ENCODE assay signal across 9 cellular contexts in the genomic region with DNA sequence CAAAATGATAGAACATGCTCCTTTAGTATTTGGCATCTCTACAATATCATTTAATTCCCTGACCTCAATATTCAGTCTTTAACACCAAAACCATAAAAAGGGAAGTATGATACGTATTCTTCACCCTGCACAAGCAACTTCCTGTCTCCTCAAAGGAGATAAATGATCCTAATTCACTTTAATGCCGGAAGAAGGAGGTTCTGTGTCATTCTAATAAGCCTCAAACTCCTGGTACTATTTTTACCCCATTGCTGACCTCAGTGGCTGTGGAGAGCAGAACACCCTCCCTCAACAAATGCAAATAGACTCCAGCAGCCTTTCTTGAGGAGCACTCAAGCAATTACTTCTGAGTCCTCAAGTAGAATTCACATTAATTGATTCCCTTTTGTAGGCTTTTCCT.
DNase-seq lines count a peak whose midpoint lies in the region; ATAC-seq lines count a peak whose summit lies in the region.
"Had no signal": no experiment of that assay in that cellular context is flagged by ENCODE, and none has a peak within 500 bp of the region (broad histone marks: within the 10 kb centered on the region; RNA-seq: fewer than 3 reads in every experiment).

No MANE protein-coding gene starts in this region.

- no peak overlapping the region for H2BK120ac ChIP-seq in mesenchymal stem cell (ENCODE audit: low read depth, low read length)

- H3K27ac ChIP-seq in mesenchymal stem cell (ENCODE audit: low read length, poor library complexity, severe bottlenecking) (no peak overlapping the region), GM23248 (no peak overlapping the region)
- H3K27ac ChIP-seq: SJSA1 had no signal

- no peak overlapping the region for H3K14ac ChIP-seq in mesenchymal stem cell (ENCODE audit: low read length in 2 of 2)

- no peak overlapping the region for H4K8ac ChIP-seq in mesenchymal stem cell (ENCODE audit: low read length)

- no peak overlapping the region for H2BK12ac ChIP-seq in mesenchymal stem cell (ENCODE audit: low read length in 2 of 2)

- no peak overlapping the region for H3K18ac ChIP-seq in mesenchymal stem cell (ENCODE audit: low read depth in 1 of 2, low read length in 2 of 2)

- no peak overlapping the region for H3K4me3 ChIP-seq in mesenchymal stem cell (ENCODE audit: insufficient read depth in 1 of 2, low read depth in 1 of 2, low read length in 2 of 2)
- no peak overlapping the region for H3K4me3 ChIP-seq in HAP-1
- H3K4me3 ChIP-seq in GM23248: no peak overlapping the region
- H3K4me3 ChIP-seq: SJSA1 had no signal

- H3K27me3 Mint-ChIP-seq in activated T-helper 2 cell treated with anti-CD3 and anti-CD28 coated beads, Interferon-gamma antibody, Interleukin-2, Interleukin-4, amounts not matched to agents 10 μg/mL and 5 μg/mL and 100 μg/mL, durations not matched to agents 14 hours and 24 hours and 36 hours (ENCODE audit: low read depth): peaks cover 4% of the 10 kb centered on the region

- ATAC-seq in GM19035 (IDR thresholded peaks at IDR 0.05; ENCODE audit: unreplicated experiment) (peak; percentile 89), HG02938 (IDR thresholded peaks at IDR 0.05; ENCODE audit: unreplicated experiment) (peak; percentile 97)

- H3K4me2 ChIP-seq in mesenchymal stem cell (ENCODE audit: low read length, poor library complexity, severe bottlenecking) (no peak overlapping the region), GM23248 (ENCODE audit: unreplicated experiment) (no peak overlapping the region)

- H3K79me1 ChIP-seq in mesenchymal stem cell (replicated peaks; ENCODE audit: low read length, poor library complexity, severe bottlenecking): no peaks in the 10 kb centered on the region

- no peaks in the 10 kb centered on the region for H4K20me1 ChIP-seq in GM23248 (ENCODE audit: insufficient read depth)

- H2AK5ac ChIP-seq in mesenchymal stem cell (ENCODE audit: low read length, severe bottlenecking): no peak overlapping the region

- no peak overlapping the region for H3K27ac Mint-ChIP-seq in activated T-helper 2 cell treated with anti-CD3 and anti-CD28 coated beads, Interferon-gamma antibody, Interleukin-2, Interleukin-4, amounts not matched to agents 10 μg/mL and 5 μg/mL and 100 μg/mL, durations not matched to agents 14 hours and 24 hours and 36 hours

- H3K9me3 ChIP-seq in mesenchymal stem cell (ENCODE audit: control insufficient read depth, low read length) (no peaks in the 10 kb centered on the region), HAP-1 (no peaks in the 10 kb centered on the region), GM23248 (ENCODE audit: low read depth) (no peaks in the 10 kb centered on the region)
- H3K9me3 ChIP-seq: SJSA1 had no signal

- 12% methylated on average over 2 of the region's 2 CpGs for WGBS in mesenchymal stem cell
- 6 to 15% methylated on average over 2 of the region's 2 CpGs for WGBS in GM23248 (ENCODE audit: low coverage in 1 of 2, low lambda C conversion rate in 2 of 2, missing lambda C conversion rate in 2 of 2), 2 experiments

- no peaks in the 10 kb centered on the region for H3K36me3 ChIP-seq in mesenchymal stem cell (ENCODE audit: control insufficient read depth in 1 of 2, insufficient read depth in 2 of 2, low read depth in 1 of 2, low read length in 2 of 2)
- H3K36me3 ChIP-seq in HAP-1 (replicated peaks): no peaks in the 10 kb centered on the region
- no peaks in the 10 kb centered on the region for H3K36me3 ChIP-seq in GM23248 (ENCODE audit: low read depth)
- H3K36me3 ChIP-seq: SJSA1 had no signal

- H4K91ac ChIP-seq in mesenchymal stem cell (ENCODE audit: low read length): no peak overlapping the region

- no peak overlapping the region for H3K9ac ChIP-seq in mesenchymal stem cell (ENCODE audit: low read length)
- no peak overlapping the region for H3K9ac ChIP-seq in GM23248

- no peaks in the 10 kb centered on the region for H3K79me2 ChIP-seq in GM23248 (ENCODE audit: insufficient read depth)

- H3K36me3 Mint-ChIP-seq in activated T-helper 2 cell treated with anti-CD3 and anti-CD28 coated beads, Interferon-gamma antibody, Interleukin-2, Interleukin-4, amounts not matched to agents 10 μg/mL and 5 μg/mL and 100 μg/mL, durations not matched to agents 14 hours and 24 hours and 36 hours (ENCODE audit: low read depth): no peaks in the 10 kb centered on the region

- DNase-seq in NCI-H82 (lab: John Stamatoyannopoulos, UW) (peak; percentile 58), mesenchymal stem cell (peak; percentile 2), HAP-1 (ENCODE audit: low spot score in 2 of 2) (no peak), GM23248 (no peak)
- DNase-seq in activated T-helper 2 cell treated with anti-CD3 and anti-CD28 coated beads, Interferon-gamma antibody, Interleukin-2, Interleukin-4, amounts not matched to agents 10 μg/mL and 5 μg/mL and 100 μg/mL, durations not matched to agents 14 hours and 24 hours and 36 hours (ENCODE audit: low spot score): no peak
- no peak for DNase-seq in central memory CD4-positive, alpha-beta T cell

- no peaks in the 10 kb centered on the region for H3K9me2 ChIP-seq in GM23248 (ENCODE audit: insufficient read depth)

- H3K4me1 ChIP-seq in mesenchymal stem cell (ENCODE audit: control insufficient read depth, insufficient read depth, low read depth, low read length) (no peaks in the 10 kb centered on the region), HAP-1 (no peaks in the 10 kb centered on the region), GM23248 (ENCODE audit: insufficient read depth) (no peaks in the 10 kb centered on the region)
- H3K4me1 ChIP-seq: SJSA1 had no signal

- no peak overlapping the region for H2BK15ac ChIP-seq in mesenchymal stem cell (ENCODE audit: low read depth, poor library complexity, severe bottlenecking)

- no peak overlapping the region for H3K4me3 Mint-ChIP-seq in activated T-helper 2 cell treated with anti-CD3 and anti-CD28 coated beads, Interferon-gamma antibody, Interleukin-2, Interleukin-4, amounts not matched to agents 10 μg/mL and 5 μg/mL and 100 μg/mL, durations not matched to agents 14 hours and 24 hours and 36 hours (ENCODE audit: low read depth)

- no peak overlapping the region for H3K23ac ChIP-seq in mesenchymal stem cell (ENCODE audit: low read length in 2 of 2)

- H3K4ac ChIP-seq in mesenchymal stem cell (ENCODE audit: low read depth in 1 of 2, low read length in 2 of 2): no peak overlapping the region

- H2BK5ac ChIP-seq in mesenchymal stem cell (ENCODE audit: low read depth, low read length, poor library complexity, severe bottlenecking): no peak overlapping the region

- H3K27me3 ChIP-seq in mesenchymal stem cell (ENCODE audit: control insufficient read depth in 1 of 2, insufficient read depth in 1 of 2, low read length in 2 of 2): no peaks in the 10 kb centered on the region
- H3K27me3 ChIP-seq in HAP-1 (ENCODE audit: low read depth): no peaks in the 10 kb centered on the region
- H3K27me3 ChIP-seq in GM23248 (replicated peaks; ENCODE audit: insufficient read depth): no peaks in the 10 kb centered on the region
- H3K27me3 ChIP-seq: SJSA1 had no signal

- peaks cover 20% of the 10 kb centered on the region for H3K4me1 Mint-ChIP-seq in activated T-helper 2 cell treated with anti-CD3 and anti-CD28 coated beads, Interferon-gamma antibody, Interleukin-2, Interleukin-4, amounts not matched to agents 10 μg/mL and 5 μg/mL and 100 μg/mL, durations not matched to agents 14 hours and 24 hours and 36 hours (ENCODE audit: low read depth)

- H2AFZ ChIP-seq in mesenchymal stem cell (ENCODE audit: low read depth, low read length) (no peak overlapping the region), GM23248 (no peak overlapping the region)

- intact Hi-C loops in activated T-helper 2 cell treated with anti-CD3 and anti-CD28 coated beads, Interferon-gamma antibody, Interleukin-2, Interleukin-4, amounts not matched to agents 10 μg/mL and 5 μg/mL and 100 μg/mL, durations not matched to agents 14 hours and 24 hours and 36 hours (cut with micrococcal nuclease): loop anchor here (10.0 kb wide), 2 partner anchors 213 to 487 kb away; partner anchors contain the start of gene NPHP3

- in situ Hi-C loops in HAP-1 (cut with MboI; ENCODE audit: low sequenced_read_pairs) (no loop called here), GM23248 (cut with MboI) (no loop called here)

- H3K9me3 Mint-ChIP-seq in activated T-helper 2 cell treated with anti-CD3 and anti-CD28 coated beads, Interferon-gamma antibody, Interleukin-2, Interleukin-4, amounts not matched to agents 10 μg/mL and 5 μg/mL and 100 μg/mL, durations not matched to agents 14 hours and 24 hours and 36 hours: no peaks in the 10 kb centered on the region

- H3F3A ChIP-seq in GM23248 (ENCODE audit: insufficient read depth): no peaks in the 10 kb centered on the region

Comparison
In these comparisons a context has a peak if more than half of its experiments do, and no peak if none do; other contexts are left out.
1. DNase-seq: peak in NCI-H82 (single experiment) and mesenchymal stem cell (single experiment); none in activated T-helper 2 cell treated with anti-CD3 and anti-CD28 coated beads, Interferon-gamma antibody, Interleukin-2, Interleukin-4, amounts not matched to agents 10 μg/mL and 5 μg/mL and 100 μg/mL, durations not matched to agents 14 hours and 24 hours and 36 hours (single experiment), central memory CD4-positive, alpha-beta T cell (single experiment), HAP-1 (0 of 2) and GM23248 (single experiment).